1 cellular context compared by ENCODE assay signal in the genomic region with DNA sequence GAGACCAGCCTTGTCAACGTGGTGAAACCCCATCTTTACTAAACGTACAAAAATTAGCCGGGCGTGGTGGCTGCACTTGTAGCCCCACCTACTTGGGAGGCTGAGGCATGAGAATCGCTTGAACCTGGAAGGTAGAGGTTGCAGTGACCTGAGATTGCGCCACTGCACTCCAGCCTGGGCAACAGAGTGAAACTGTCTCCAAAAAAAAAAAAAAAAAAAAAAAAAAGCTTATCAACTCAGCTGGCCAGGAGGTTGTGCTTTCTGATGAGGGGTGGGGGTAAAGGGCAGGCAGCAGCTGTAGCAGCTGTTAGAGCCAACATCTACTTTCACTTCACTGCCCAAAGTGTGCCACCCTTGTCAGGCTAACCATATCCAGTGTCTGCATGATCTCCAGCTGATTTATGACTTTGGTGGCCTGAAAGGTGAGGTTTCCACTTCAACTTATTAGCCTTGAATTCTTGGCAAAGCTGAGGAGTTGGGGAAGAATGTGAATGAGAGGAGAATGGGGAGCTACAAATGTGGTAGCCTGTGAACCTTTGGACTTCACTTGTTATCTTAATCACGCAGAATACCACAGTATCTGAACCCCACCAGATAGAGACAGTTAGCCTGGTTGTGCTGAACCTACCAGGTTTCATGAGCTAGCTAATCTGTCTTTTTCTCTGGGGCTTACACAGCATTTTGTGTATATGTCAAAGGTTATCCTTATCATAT.
TF ChIP-seq lines count a peak whose summit lies in the region.

No MANE protein-coding gene starts in this region.

TF ChIP-seq in K562, 482 proteins besides CTCF, POLR2A, EP300 and RAD21 (continued from another document):
- TF ChIP-seq, protein P1, sequence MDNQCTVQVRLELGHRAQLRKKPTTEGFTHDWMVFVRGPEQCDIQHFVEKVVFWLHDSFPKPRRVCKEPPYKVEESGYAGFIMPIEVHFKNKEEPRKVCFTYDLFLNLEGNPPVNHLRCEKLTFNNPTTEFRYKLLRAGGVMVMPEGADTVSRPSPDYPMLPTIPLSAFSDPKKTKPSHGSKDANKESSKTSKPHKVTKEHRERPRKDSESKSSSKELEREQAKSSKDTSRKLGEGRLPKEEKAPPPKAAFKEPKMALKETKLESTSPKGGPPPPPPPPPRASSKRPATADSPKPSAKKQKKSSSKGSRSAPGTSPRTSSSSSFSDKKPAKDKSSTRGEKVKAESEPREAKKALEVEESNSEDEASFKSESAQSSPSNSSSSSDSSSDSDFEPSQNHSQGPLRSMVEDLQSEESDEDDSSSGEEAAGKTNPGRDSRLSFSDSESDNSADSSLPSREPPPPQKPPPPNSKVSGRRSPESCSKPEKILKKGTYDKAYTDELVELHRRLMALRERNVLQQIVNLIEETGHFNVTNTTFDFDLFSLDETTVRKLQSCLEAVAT (IDR thresholded peaks at IDR 0.05), result 0 out of 4 replicates have a peak, but pooled peaks of 1 of the 2 experiments have one; percentile 30
- TF ChIP-seq POLR2H (tag; IDR thresholded peaks at IDR 0.05; ENCODE audit: low read depth) (no peak), TAF7 (tag; IDR thresholded peaks at IDR 0.05) (no peak), ZNF431 (CRISPR knock-in tag; IDR thresholded peaks at IDR 0.05) (no peak), PHB2 (IDR thresholded peaks at IDR 0.05; ENCODE audit: low read depth) (peak; percentile 69), E2F3 (CRISPR knock-in tag; IDR thresholded peaks at IDR 0.05) (no peak)
